In genomic region chr1:70410604-70411359, GRCh38 we compare ENCODE assay signal across 8 cellular contexts. TPM values are rescaled to one million over a fixed set of nuclear protein-coding genes. Genes with fewer than 3 reads are reported as not detected.
DNase-seq lines count a peak whose midpoint lies in the region; ATAC-seq and TF ChIP-seq lines count a peak whose summit lies in the region.

Gene CTH (plus strand): TSS chr1:70411268. CDS start chr1:70411416, 148 bp downstream.

- no peaks in the 10 kb centered on the region for H3K9me3 ChIP-seq in left ventricle myocardium inferior (replicated peaks)

- no peaks in the 10 kb centered on the region for H3K36me3 ChIP-seq in left ventricle myocardium inferior
- peaks cover 2% of the 10 kb centered on the region for H3K36me3 ChIP-seq in urinary bladder (ENCODE audit: insufficient read depth)

- no peaks in the 10 kb centered on the region for H3K36me3 Mint-ChIP-seq in T-helper 1 cell treated with Interleukin-12 subunit alpha and Interleukin-12 subunit beta and Interleukin-4 antibody, amounts not matched to agents 30 μg/mL and 1 μg/mL, for 36 hours (ENCODE audit: low read depth)
- no peaks in the 10 kb centered on the region for H3K36me3 Mint-ChIP-seq in progenitor cell of endocrine pancreas (ENCODE audit: insufficient read depth)

- H3K9me3 Mint-ChIP-seq in T-helper 1 cell treated with Interleukin-12 subunit alpha and Interleukin-12 subunit beta and Interleukin-4 antibody, amounts not matched to agents 30 μg/mL and 1 μg/mL, for 36 hours: no peaks in the 10 kb centered on the region
- H3K9me3 Mint-ChIP-seq in progenitor cell of endocrine pancreas (ENCODE audit: low read depth): no peaks in the 10 kb centered on the region

- peak within 1 kb of the TSS; percentile 94 for H3K27ac Mint-ChIP-seq in T-helper 1 cell treated with Interleukin-12 subunit alpha and Interleukin-12 subunit beta and Interleukin-4 antibody, amounts not matched to agents 30 μg/mL and 1 μg/mL, for 36 hours
- peak within 1 kb of the TSS; percentile 100 for H3K27ac Mint-ChIP-seq in progenitor cell of endocrine pancreas

- DNase-seq in GM13976 (ENCODE audit: low spot score): peak; percentile 91
- peak; percentile 93 for DNase-seq in NCI-H146 treated with DMSO at 0.1 percent for 48 hours (lab: John Stamatoyannopoulos, UW; ENCODE audit: unreplicated experiment)
- DNase-seq in amygdala (lab: John Stamatoyannopoulos, UW): peak; percentile 69 to 99 (median 95)
- peak; percentile 96 for DNase-seq in left ventricle myocardium inferior
- peak; percentile 93 for DNase-seq in progenitor cell of endocrine pancreas (ENCODE audit: low spot score, unreplicated experiment)

- H3K4me1 ChIP-seq in left ventricle myocardium inferior (peaks cover 28% of the 10 kb centered on the region), urinary bladder (ENCODE audit: insufficient read depth) (peaks cover 1% of the 10 kb centered on the region)

- H3K27me3 Mint-ChIP-seq in T-helper 1 cell treated with Interleukin-12 subunit alpha and Interleukin-12 subunit beta and Interleukin-4 antibody, amounts not matched to agents 30 μg/mL and 1 μg/mL, for 36 hours (ENCODE audit: low read depth): peaks cover 16% of the 10 kb centered on the region
- H3K27me3 Mint-ChIP-seq in progenitor cell of endocrine pancreas: no peaks in the 10 kb centered on the region

- H3K27ac ChIP-seq in left ventricle myocardium inferior (replicated peaks) (peak within 1 kb of the TSS; percentile 94), urinary bladder (ENCODE audit: low read depth) (peak within 1 kb of the TSS; percentile 79)

- peak within 1 kb of the TSS; percentile 85 for H3K4me3 ChIP-seq in left ventricle myocardium inferior
- H3K4me3 ChIP-seq in urinary bladder (ENCODE audit: low read depth, low read length): peak within 1 kb of the TSS; percentile 70

- H3K4me3 Mint-ChIP-seq in T-helper 1 cell treated with Interleukin-12 subunit alpha and Interleukin-12 subunit beta and Interleukin-4 antibody, amounts not matched to agents 30 μg/mL and 1 μg/mL, for 36 hours: peak within 1 kb of the TSS; percentile 92
- H3K4me3 Mint-ChIP-seq in progenitor cell of endocrine pancreas (ENCODE audit: low read depth): peak within 1 kb of the TSS; percentile 94

- peaks cover 19% of the 10 kb centered on the region for H3K4me1 Mint-ChIP-seq in T-helper 1 cell treated with Interleukin-12 subunit alpha and Interleukin-12 subunit beta and Interleukin-4 antibody, amounts not matched to agents 30 μg/mL and 1 μg/mL, for 36 hours (ENCODE audit: low read depth)
- peaks cover 14% of the 10 kb centered on the region for H3K4me1 Mint-ChIP-seq in progenitor cell of endocrine pancreas (ENCODE audit: low read depth)

- in situ Hi-C loops in GM13976 (cut with MboI; ENCODE audit: low sequenced_read_pairs, unreplicated experiment): no loop called here

- TF ChIP-seq CTCF in GM13976 (IDR thresholded peaks at IDR 0.05; ENCODE audit: borderline replicate concordance, control extremely low read depth, extremely low read depth, insufficient read depth, missing control alignments): no peak
- peak; percentile 16 for TF ChIP-seq CTCF in left ventricle myocardium inferior (IDR thresholded peaks at IDR 0.05; ENCODE audit: borderline replicate concordance)
- TF ChIP-seq CTCF in progenitor cell of endocrine pancreas (IDR thresholded peaks at IDR 0.05; ENCODE audit: unreplicated experiment): no peak

- intact Hi-C loops in left ventricle myocardium inferior (cut with micrococcal nuclease): no loop called here

- H3K27me3 ChIP-seq in left ventricle myocardium inferior (ENCODE audit: low read depth): no peaks in the 10 kb centered on the region

- ATAC-seq in HG02870 (IDR thresholded peaks at IDR 0.05; ENCODE audit: unreplicated experiment): peak; percentile 90

- WGBS in urinary bladder: under 1% methylated on average over 48 of the region's 48 CpGs

RNA-seq across cellular contexts. Expression of gene CTH, which starts in this region (rescaled TPM):
- total RNA-seq in left ventricle myocardium inferior: 0.91 TPM
- 17.3 and 17.6 TPM in 2 replicates for total RNA-seq in progenitor cell of endocrine pancreas
- 3.8 TPM for total RNA-seq in urinary bladder
- polyA plus RNA-seq in urinary bladder: 3.8 TPM

Comparison
In these comparisons a context has a peak if more than half of its experiments do, and no peak if none do; other contexts are left out.
1. Peak in every context shown above with its lines: DNase-seq, ATAC-seq, H3K4me3 ChIP-seq and H3K27ac ChIP-seq.
2. Peak in DNase-seq, H3K4me3 ChIP-seq and H3K27ac ChIP-seq in left ventricle myocardium inferior; RNA of the gene not detected or under 1 TPM.